ENCODE assay signal across 21 cellular contexts in the genomic region with DNA sequence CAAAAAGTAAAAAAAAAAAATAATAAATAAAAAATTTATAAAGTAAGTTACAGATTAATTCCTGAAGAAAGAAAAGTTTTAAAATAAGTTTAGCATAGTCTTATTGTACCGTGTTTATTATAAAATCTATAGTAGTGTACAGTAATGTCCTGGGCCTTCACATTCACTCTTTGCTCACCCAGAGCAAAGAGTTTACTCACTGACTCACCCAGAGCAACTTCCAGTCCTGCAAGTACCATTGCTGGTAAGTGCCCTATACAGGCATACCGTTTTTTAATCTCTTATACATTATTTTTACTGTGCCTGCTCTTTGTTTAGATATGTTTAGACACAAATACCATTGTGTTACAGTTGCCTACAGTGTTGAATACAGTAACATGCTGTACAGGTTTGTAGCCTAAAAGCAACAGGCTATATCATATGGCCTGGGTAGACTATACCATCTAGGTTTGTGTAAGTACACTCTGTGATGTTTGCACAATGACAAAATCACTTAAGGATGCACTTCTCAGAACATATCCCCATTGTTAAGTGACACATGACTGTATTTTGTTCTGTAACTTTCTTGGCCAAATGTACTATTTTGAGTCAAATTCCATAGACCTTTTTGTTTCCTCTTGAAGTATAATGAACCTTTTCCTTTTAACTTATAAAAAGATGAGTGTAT.
DNase-seq lines count a peak whose midpoint lies in the region; ATAC-seq, FAIRE-seq and TF ChIP-seq lines count a peak whose summit lies in the region.
"Had no signal": no experiment of that assay in that cellular context is flagged by ENCODE, and none has a peak within 500 bp of the region (broad histone marks: within the 10 kb centered on the region; RNA-seq: fewer than 3 reads in every experiment).

No MANE protein-coding gene starts in this region.

- CTCF ChIA-PET in HepG2 (lab: Yijun Ruan, JAX; ENCODE audit: low intra/inter-chr PET ratio, low total read pairs), result no interaction called here

- FAIRE-seq in HepG2 (lab: Jason Lieb, UNC), result no peak

- BruUV-seq in HepG2 (replicated peaks; lab: Mats Ljungman, UMichigan), result no TSS peak

- no peak overlapping the region for H3K9ac ChIP-seq in HepG2 (ENCODE audit: insufficient read depth, low read depth, low read length)

- TF ChIP-seq POLR2A in HepG2 (IDR thresholded peaks at IDR 0.05; ENCODE audit: insufficient read depth in 1 of 2, low read depth in 2 of 2, low read length in 2 of 2), result no peak
- TF ChIP-seq POLR2A in right lobe of liver (IDR thresholded peaks at IDR 0.05), result no peak

- H3K4me3 ChIP-seq in HepG2 (replicated peaks in 1 of 3; ENCODE audit: insufficient read depth in 1 of 3, low read depth in 2 of 3, low read length in 3 of 3) (no peak overlapping the region), right lobe of liver (no peak overlapping the region), SJSA1 (no peak overlapping the region), H7 (ENCODE audit: insufficient read depth, low read depth, low read length) (no peak overlapping the region)
- H3K4me3 ChIP-seq: colonic mucosa, spleen, tibial nerve had no signal

- TF ChIP-seq EP300 in HepG2 (IDR thresholded peaks at IDR 0.05; ENCODE audit: low read depth in 2 of 2, low read length in 2 of 2) (no peak), HepG2 (CRISPR knock-in tag; IDR thresholded peaks at IDR 0.05; ENCODE audit: borderline replicate concordance) (no peak)

- H2AFZ ChIP-seq in HepG2 (ENCODE audit: low read length), result no peak overlapping the region

- intact Hi-C loops in HepG2 (cut with micrococcal nuclease; ENCODE audit: unreplicated experiment), result no loop called here
- intact Hi-C loops in right lobe of liver (cut with DNase I), result no loop called here

- H3K4me2 ChIP-seq in HepG2 (ENCODE audit: low read depth, low read length), result no peak overlapping the region

- no peaks in the 10 kb centered on the region; a peak in 1 of 5 replicates for H3K27me3 ChIP-seq in HepG2 (ENCODE audit: control insufficient read depth in 1 of 2, insufficient read depth in 2 of 2, low read length in 2 of 2)
- no peaks in the 10 kb centered on the region for H3K27me3 ChIP-seq in right lobe of liver
- H3K27me3 ChIP-seq in SJSA1 (replicated peaks), result no peaks in the 10 kb centered on the region
- H3K27me3 ChIP-seq in H7 (ENCODE audit: control insufficient read depth, insufficient read depth, low read length), result no peaks in the 10 kb centered on the region
- H3K27me3 ChIP-seq: colonic mucosa, spleen, tibial nerve had no signal

- TF ChIP-seq CTCF in HepG2 (CRISPR knock-in tag; IDR thresholded peaks at IDR 0.05) (no peak), right lobe of liver (IDR thresholded peaks at IDR 0.05) (no peak)

- POLR2A ChIA-PET in HepG2 (lab: Yijun Ruan, JAX), result no interaction called here

- peak; percentile 93 for ATAC-seq in HepG2
- ATAC-seq in right lobe of liver, result no peak
- no peak for ATAC-seq in HG03095 (IDR thresholded peaks at IDR 0.05; ENCODE audit: unreplicated experiment)
- ATAC-seq: activated CD8-positive, alpha-beta T cell treated with anti-CD3 and anti-CD28 coated beads for 36 hours; stimulated activated naive B cell treated with anti-CD40 and anti-IgM and Interleukin-4, amounts not matched to agents 10 μg/mL and 1 μg/mL and 100 μg/mL, for 72 hours had no signal

- no peaks in the 10 kb centered on the region for H4K20me1 ChIP-seq in HepG2 (ENCODE audit: insufficient read depth, low read length)

- in situ Hi-C loops in HepG2 (cut with HindIII; ENCODE audit: extremely low pct_ligation_motif_present, low pct_unique_long_range_greater_than_20kb), result no loop called here

- 16% methylated on average over 2 of the region's 2 CpGs for WGBS in HepG2 (ENCODE audit: low lambda C conversion rate)
- 90% methylated on average over 2 of the region's 2 CpGs for WGBS in right lobe of liver (ENCODE audit: insufficient coverage, low coverage, low lambda C conversion rate, missing lambda C conversion rate)

- DNase-seq in HepG2 (ENCODE audit: low spot score), result peak; percentile 69
- DNase-seq in right lobe of liver, result no peak
- DNase-seq in SJSA1 (ENCODE audit: low read depth in 1 of 2, low spot score in 2 of 2), result peak in 1 of 2 experiments; percentile 48
- DNase-seq in fibroblast of peridontal ligament (ENCODE audit: extremely low read depth), result peak; percentile 24
- no peak for DNase-seq in NCI-H2107 treated with DMSO at 0.1 percent for 48 hours (lab: John Stamatoyannopoulos, UW; ENCODE audit: unreplicated experiment)
- DNase-seq in H7, result no peak
- no peak for DNase-seq in activated gamma-delta T cell (lab: John Stamatoyannopoulos, UW)
- DNase-seq: activated CD8-positive, alpha-beta T cell treated with anti-CD3 and anti-CD28 coated beads for 36 hours; amygdala; colonic mucosa; erythroblast; GF-D8; hypothalamus; KBM-7; NCI-H1417 treated with DMSO at 0.1 percent for 48 hours; NCI-H446 treated with DMSO at 0.1 percent for 48 hours; posterior cingulate gyrus; spleen; stimulated activated naive B cell treated with anti-CD40 and anti-IgM and Interleukin-4, amounts not matched to agents 10 μg/mL and 1 μg/mL and 100 μg/mL, for 72 hours had no signal

- H3K36me3 ChIP-seq in HepG2 (replicated peaks in 1 of 2; ENCODE audit: control insufficient read depth in 1 of 2, insufficient read depth in 2 of 2, low read length in 2 of 2) (no peaks in the 10 kb centered on the region), right lobe of liver (no peaks in the 10 kb centered on the region), SJSA1 (no peaks in the 10 kb centered on the region), H7 (replicated peaks; ENCODE audit: control insufficient read depth, insufficient read depth, low read length) (no peaks in the 10 kb centered on the region)
- H3K36me3 ChIP-seq: colonic mucosa, spleen, tibial nerve had no signal

- H3K79me2 ChIP-seq in HepG2 (ENCODE audit: insufficient read depth, low read length), result no peaks in the 10 kb centered on the region

- H3K9me3 ChIP-seq in HepG2 (ENCODE audit: low read length) (no peaks in the 10 kb centered on the region), right lobe of liver (no peaks in the 10 kb centered on the region), SJSA1 (replicated peaks) (no peaks in the 10 kb centered on the region)
- H3K9me3 ChIP-seq: colonic mucosa, spleen, tibial nerve had no signal

- H3K4me1 ChIP-seq in HepG2 (ENCODE audit: insufficient read depth, low read length) (peaks cover 13% of the 10 kb centered on the region), right lobe of liver (no peaks in the 10 kb centered on the region), SJSA1 (replicated peaks) (peaks cover 19% of the 10 kb centered on the region)
- H3K4me1 ChIP-seq: colonic mucosa had no signal

- TF ChIP-seq RAD21 in HepG2 (CRISPR knock-in tag; IDR thresholded peaks at IDR 0.05), result no peak

- H3K27ac ChIP-seq in HepG2 (ENCODE audit: extremely low read length, insufficient read depth, low read length), result no peak overlapping the region
- H3K27ac ChIP-seq in right lobe of liver, result no peak overlapping the region
- H3K27ac ChIP-seq in SJSA1, result peak overlapping the region; percentile 5; the same call in 1 of the 2 replicates
- H3K27ac ChIP-seq: colonic mucosa, spleen, tibial nerve had no signal

TF ChIP-seq in HepG2, 621 proteins besides CTCF, POLR2A, EP300 and RAD21 (continues in another document):
- no peak for TF ChIP-seq ZFP36L1 (CRISPR knock-in tag; IDR thresholded peaks at IDR 0.05)
- TF ChIP-seq, protein P1, sequence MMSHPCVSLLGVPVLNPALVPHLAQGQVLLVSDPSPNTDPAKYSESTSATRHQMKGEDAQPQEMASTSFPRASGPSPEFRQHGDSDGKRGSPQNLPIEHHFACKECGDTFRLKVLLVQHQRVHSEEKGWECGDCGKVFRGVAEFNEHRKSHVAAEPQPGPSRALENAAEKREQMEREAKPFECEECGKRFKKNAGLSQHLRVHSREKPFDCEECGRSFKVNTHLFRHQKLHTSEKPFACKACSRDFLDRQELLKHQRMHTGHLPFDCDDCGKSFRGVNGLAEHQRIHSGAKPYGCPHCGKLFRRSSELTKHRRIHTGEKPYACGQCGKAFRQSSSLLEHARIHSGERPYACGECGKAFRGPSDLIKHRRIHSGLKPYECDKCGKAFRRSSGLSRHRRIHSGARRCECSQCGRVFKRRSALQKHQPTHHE (CRISPR knock-in tag; IDR thresholded peaks at IDR 0.05; ENCODE audit: borderline replicate concordance), result no peak
- no peak for TF ChIP-seq PCBP1 (IDR thresholded peaks at IDR 0.05; ENCODE audit: borderline replicate concordance, low read depth, low read length)
- TF ChIP-seq ZNF343 (CRISPR knock-in tag; IDR thresholded peaks at IDR 0.05), result no peak
- TF ChIP-seq ZBTB20 (CRISPR knock-in tag; IDR thresholded peaks at IDR 0.05; ENCODE audit: borderline replicate concordance, low read depth), result peak; percentile 43; the same call in 1 of the 2 replicates
- peak; percentile 23; the same call in 1 of the 2 replicates for TF ChIP-seq CEBPG (CRISPR knock-in tag; IDR thresholded peaks at IDR 0.05)
- TF ChIP-seq ZMYM2 (CRISPR knock-in tag; IDR thresholded peaks at IDR 0.05), result no peak
- peak; percentile 74; the same call in 1 of the 2 replicates for TF ChIP-seq SOX5 (CRISPR knock-in tag; IDR thresholded peaks at IDR 0.05; ENCODE audit: borderline replicate concordance)
- peak; percentile 48; the same call in 1 of the 2 replicates for TF ChIP-seq FOSL1 (CRISPR knock-in tag; IDR thresholded peaks at IDR 0.05; ENCODE audit: borderline replicate concordance)
- 0 out of 2 replicates have a peak, but pooled peaks have one; percentile 20 for TF ChIP-seq ZNF644 (CRISPR knock-in tag; IDR thresholded peaks at IDR 0.05; ENCODE audit: low read depth)
- 0 out of 2 replicates have a peak, but pooled peaks have one; percentile 39 for TF ChIP-seq FOXA3 (CRISPR knock-in tag; IDR thresholded peaks at IDR 0.05)
- TF ChIP-seq GATA4 (IDR thresholded peaks at IDR 0.05; ENCODE audit: borderline replicate concordance, low read depth), result no peak
- TF ChIP-seq SOX13 (IDR thresholded peaks at IDR 0.05), result no peak
- peak in 1 of 2 experiments; percentile 81; a peak in 2 of 4 replicates for TF ChIP-seq SOX13 (CRISPR knock-in tag; conservative IDR thresholded peaks at IDR 0.05 in 1 of 2, IDR thresholded peaks at IDR 0.05 in 1 of 2)
- TF ChIP-seq TARDBP (CRISPR knock-in tag; IDR thresholded peaks at IDR 0.05), result no peak

Comparison
In these comparisons a context has a peak if more than half of its experiments do, and no peak if none do; other contexts are left out.
1. DNase-seq: peak in HepG2 (single experiment) and fibroblast of peridontal ligament (single experiment); none in right lobe of liver (0 of 3), NCI-H2107 treated with DMSO at 0.1 percent for 48 hours (single experiment), H7 (single experiment) and activated gamma-delta T cell (single experiment).